In genomic region chr19:38218204-38218603, GRCh38 we compare ENCODE assay signal across 10 cellular contexts. TPM values are rescaled to one million over a fixed set of nuclear protein-coding genes. Genes with fewer than 3 reads are reported as not detected.
"Had no signal": no experiment of that assay in that cellular context is flagged by ENCODE, and none has a peak within 500 bp of the region (broad histone marks: within the 10 kb centered on the region; RNA-seq: fewer than 3 reads in every experiment).

No MANE protein-coding gene starts in this region.

- H3K4me3 ChIP-seq: GM23248 had no signal

- H3K36me3 Mint-ChIP-seq: IgD-negative memory B cell had no signal

- H3K9ac ChIP-seq: GM23248 had no signal

- H3K27ac ChIP-seq: GM23248 had no signal

- H2AFZ ChIP-seq: GM23248 had no signal

- H3K9me3 Mint-ChIP-seq: H9, HFFc6 had no signal

- H3K27ac Mint-ChIP-seq: HFFc6, IgD-negative memory B cell had no signal

- FAIRE-seq: H54, HTR-8/SVneo had no signal

- H3K4me3 Mint-ChIP-seq: HFFc6, IgD-negative memory B cell had no signal

- DNase-seq: GM23248, GOT3, H9, HCEC 1CT, HFFc6, KG1 had no signal

RNA-seq across cellular contexts. Expression of gene PPP1R14A, which starts 38.0 kb away (rescaled TPM):
- total RNA-seq: HT-29 had no signal
